Comparison of ENCODE assay signal across 8 cellular contexts in genomic region chr20:45880988-45881788, GRCh38. TPM values are rescaled to one million over a fixed set of nuclear protein-coding genes. Genes with fewer than 3 reads are reported as not detected.
DNase-seq lines count a peak whose midpoint lies in the region; ATAC-seq and TF ChIP-seq lines count a peak whose summit lies in the region.

ZSWIM1 (plus strand) TSS chr20:45881227; CDS start chr20:45882593, 1,366 bp downstream.

- H3K4me1 Mint-ChIP-seq in activated T-cell treated with anti-CD3 and anti-CD28 coated beads, Interleukin-2, amount 50 U/mL, for 24 hours (ENCODE audit: low read depth), result peaks cover 48% of the 10 kb centered on the region

- peak within 1 kb of the TSS; percentile 100 for H3K4me2 ChIP-seq in PC-3 (ENCODE audit: low read length)

- peak; percentile 95 for ATAC-seq in GM21717 (IDR thresholded peaks at IDR 0.05; ENCODE audit: unreplicated experiment)
- ATAC-seq in PC-3, result peak; percentile 97

- TF ChIP-seq CTCF in PC-3 (conservative IDR thresholded peaks at IDR 0.05; ENCODE audit: low read depth, low read length), result no peak

- peak within 1 kb of the TSS; percentile 69 for H3K4me3 ChIP-seq in Jurkat, Clone E6-1 (ENCODE audit: low read length)
- H3K4me3 ChIP-seq in PC-3 (ENCODE audit: low read length) (peak within 1 kb of the TSS; percentile 96), esophagus (ENCODE audit: low read depth in 1 of 2, low read length in 2 of 2) (peak within 1 kb of the TSS; percentile 60 to 86), mucosa of rectum (ENCODE audit: low read length in 2 of 2) (peak within 1 kb of the TSS; percentile 89 to 93)

- 1% methylated on average over 23 of the region's 23 CpGs for WGBS in esophagus, 2 donors

- H3K9me3 ChIP-seq in PC-3 (ENCODE audit: low read length) (no peaks in the 10 kb centered on the region), esophagus (ENCODE audit: control insufficient read depth in 2 of 2, insufficient read depth in 1 of 2, low read depth in 1 of 2, low read length in 1 of 2) (no peaks in the 10 kb centered on the region), mucosa of rectum (ENCODE audit: control insufficient read depth in 2 of 2, low read length in 2 of 2) (no peaks in the 10 kb centered on the region)

- peak within 1 kb of the TSS; percentile 79 for H2AFZ ChIP-seq in PC-3 (ENCODE audit: low read length)

- H3K9me3 Mint-ChIP-seq in activated T-cell treated with anti-CD3 and anti-CD28 coated beads, Interleukin-2, amount 50 U/mL, for 24 hours, result no peaks in the 10 kb centered on the region

- intact Hi-C loops in PC-3 (cut with micrococcal nuclease), result loop anchor here (2.0 kb wide), 1 partner anchor 24 kb away; the partner anchor contains the start of genes ACOT8 and ZSWIM3

- H3F3A ChIP-seq in PC-3 (ENCODE audit: low read length, unreplicated experiment), result no peaks in the 10 kb centered on the region

- H3K27me3 Mint-ChIP-seq in activated T-cell treated with anti-CD3 and anti-CD28 coated beads, Interleukin-2, amount 50 U/mL, for 24 hours, result no peaks in the 10 kb centered on the region

- H4K20me1 ChIP-seq in PC-3 (ENCODE audit: low read length), result no peaks in the 10 kb centered on the region

- peaks cover 14% of the 10 kb centered on the region for H3K36me3 ChIP-seq in PC-3 (ENCODE audit: low read depth, low read length)
- H3K36me3 ChIP-seq in esophagus (ENCODE audit: control insufficient read depth in 2 of 2, insufficient read depth in 2 of 2, low read length in 1 of 2), result peaks cover 11 to 21% of the 10 kb centered on the region in 2 donors
- H3K36me3 ChIP-seq in mucosa of rectum (ENCODE audit: control insufficient read depth in 2 of 2, insufficient read depth in 2 of 2, low read length in 2 of 2), result peaks cover 24 to 49% of the 10 kb centered on the region in 2 donors

- peaks cover 38% of the 10 kb centered on the region for H3K79me2 ChIP-seq in PC-3 (ENCODE audit: low read length)

- H3K9me2 ChIP-seq in PC-3 (replicated peaks; ENCODE audit: low read length), result no peaks in the 10 kb centered on the region

- POLR2A ChIA-PET in PC-3 (lab: Charles Lee; ENCODE audit: unreplicated experiment), result interaction anchor here (0.6 to 0.9 kb wide), 7 partner anchors 14 to 485 kb away, joined by 3 to 7 read pairs (median 3); no protein-coding TSS in a partner anchor

- CTCF ChIA-PET in PC-3 (lab: Charles Lee), result interaction anchor here (0.5 kb wide), 1 partner anchor 91 kb away, joined by 3 read pairs; no protein-coding TSS in a partner anchor

- peak; percentile 100 for DNase-seq in DMS53 (lab: John Stamatoyannopoulos, UW)
- DNase-seq in Jurkat, Clone E6-1 (ENCODE audit: low read depth, low spot score), result peak; percentile 99
- peak; percentile 100 for DNase-seq in PC-3
- peak; percentile 98 for DNase-seq in activated T-cell treated with anti-CD3 and anti-CD28 coated beads, Interleukin-2, amount 50 U/mL, for 24 hours
- DNase-seq in stimulated activated CD8-positive, alpha-beta memory T cell treated with anti-CD3 and anti-CD28 coated beads, Interleukin-4, amount 100 ng/mL, for 4 hours (ENCODE audit: low read depth in 2 of 2, low spot score in 1 of 2), result peak; percentile 96 to 98

- H3K27ac ChIP-seq in PC-3 (ENCODE audit: low read length) (peak within 1 kb of the TSS; percentile 36), esophagus (ENCODE audit: low read depth in 2 of 2, low read length in 1 of 2) (peak within 1 kb of the TSS; percentile 73 to 93), mucosa of rectum (ENCODE audit: low read depth in 2 of 2, low read length in 2 of 2) (peak within 1 kb of the TSS; percentile 75 to 81)

- no peaks in the 10 kb centered on the region for H3K27me3 ChIP-seq in PC-3 (ENCODE audit: low read length)
- H3K27me3 ChIP-seq in esophagus (ENCODE audit: control insufficient read depth in 1 of 2, insufficient read depth in 2 of 2, low read length in 2 of 2), result no peaks in the 10 kb centered on the region
- no peaks in the 10 kb centered on the region for H3K27me3 ChIP-seq in mucosa of rectum (ENCODE audit: control insufficient read depth in 2 of 2, insufficient read depth in 2 of 2, low read length in 2 of 2)

- H3K36me3 Mint-ChIP-seq in activated T-cell treated with anti-CD3 and anti-CD28 coated beads, Interleukin-2, amount 50 U/mL, for 24 hours (ENCODE audit: low read depth), result peaks cover 52% of the 10 kb centered on the region

- peak within 1 kb of the TSS; percentile 91 for H3K9ac ChIP-seq in PC-3 (ENCODE audit: low read length)
- peak within 1 kb of the TSS; percentile 85 to 88 for H3K9ac ChIP-seq in mucosa of rectum (ENCODE audit: low read depth in 1 of 2, low read length in 2 of 2)

- H3K4me1 ChIP-seq in PC-3 (ENCODE audit: insufficient read depth, low read length), result peaks cover 22% of the 10 kb centered on the region
- H3K4me1 ChIP-seq in esophagus (ENCODE audit: control insufficient read depth in 2 of 2, insufficient read depth in 2 of 2, low read length in 1 of 2), result no peaks in the 10 kb centered on the region
- H3K4me1 ChIP-seq in mucosa of rectum (ENCODE audit: control insufficient read depth in 2 of 2, insufficient read depth in 2 of 2, low read length in 2 of 2), result peaks cover 0 to 4% of the 10 kb centered on the region in 2 donors

- H3K4me3 Mint-ChIP-seq in activated T-cell treated with anti-CD3 and anti-CD28 coated beads, Interleukin-2, amount 50 U/mL, for 24 hours, result peak within 1 kb of the TSS; percentile 95

- BruUV-seq in PC-3 (replicated peaks; lab: Mats Ljungman, UMichigan), result TSS peak; percentile 79

- peak within 1 kb of the TSS; percentile 98 for H3K27ac Mint-ChIP-seq in activated T-cell treated with anti-CD3 and anti-CD28 coated beads, Interleukin-2, amount 50 U/mL, for 24 hours

RNA-seq across cellular contexts. Expression of gene ZSWIM1, which starts in this region (rescaled TPM):
- 7.6 TPM for polyA plus RNA-seq in Jurkat, Clone E6-1 (2012; ENCODE audit: insufficient read depth, insufficient read length)
- total RNA-seq in PC-3 (2014; rRNA removed), result 9.4 and 16.3 TPM in 2 replicates
- polyA plus RNA-seq in esophagus, result 1 to 10 TPM; 2.4 to 3.9 TPM

Comparison
In these comparisons a context has a peak if more than half of its experiments do, and no peak if none do; other contexts are left out.
1. Peak in every context shown above with its lines: DNase-seq, ATAC-seq, H3K4me3 ChIP-seq and H3K27ac ChIP-seq.